Comparison of ENCODE assay signal across 27 cellular contexts in the genomic region with DNA sequence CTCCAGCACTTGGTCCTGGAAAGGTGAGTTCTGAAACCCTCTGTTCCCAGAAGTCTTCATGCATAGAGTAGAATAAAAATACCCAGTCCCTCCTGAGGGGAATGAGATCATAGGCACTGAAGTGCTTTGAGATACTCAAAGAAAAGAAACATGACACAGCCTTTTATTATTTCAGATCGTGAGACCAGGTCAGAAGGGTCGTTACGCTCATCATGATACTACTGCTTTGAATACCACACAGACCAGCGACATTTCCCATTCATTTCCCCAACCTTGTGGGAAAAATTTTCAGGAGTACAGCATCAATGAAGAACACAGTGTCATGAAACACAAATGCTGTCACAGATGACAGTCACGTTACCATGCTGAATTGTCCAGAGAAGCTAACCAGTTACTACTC. TPM values are rescaled to one million over a fixed set of nuclear protein-coding genes. Genes with fewer than 3 reads are reported as not detected.
A peak's percentile ranks its signal among the peaks of the same experiment; 100 is the strongest.
DNase-seq lines count a peak whose midpoint lies in the region; ATAC-seq and TF ChIP-seq lines count a peak whose summit lies in the region.
"Had no signal": no experiment of that assay in that cellular context is flagged by ENCODE, and none has a peak within 500 bp of the region (broad histone marks: within the 10 kb centered on the region; RNA-seq: fewer than 3 reads in every experiment).

No MANE protein-coding gene starts in this region.

- H3K27ac Mint-ChIP-seq in activated CD8-positive, alpha-beta memory T cell treated with anti-CD3 and anti-CD28 coated beads, Interleukin-2, amount 10 ng/mL, durations not matched to agents 7 days and 5 days = no peak overlapping the region
- no peak overlapping the region for H3K27ac Mint-ChIP-seq in activated T-helper 17 cell treated with anti-CD3 and anti-CD28 coated beads, Interleukin-2, amount 50 U/mL, for 72 hours
- H3K27ac Mint-ChIP-seq: CD4-positive, alpha-beta T cell had no signal

- peaks cover 16% of the 10 kb centered on the region for H3K27me3 Mint-ChIP-seq in activated CD8-positive, alpha-beta memory T cell treated with anti-CD3 and anti-CD28 coated beads, Interleukin-2, amount 10 ng/mL, durations not matched to agents 7 days and 5 days
- peaks cover 6% of the 10 kb centered on the region for H3K27me3 Mint-ChIP-seq in activated T-helper 17 cell treated with anti-CD3 and anti-CD28 coated beads, Interleukin-2, amount 50 U/mL, for 72 hours

- no peaks in the 10 kb centered on the region for H3K4me1 ChIP-seq in tibial artery
- H3K4me1 ChIP-seq: SJCRH30 had no signal

- no peaks in the 10 kb centered on the region for H3K36me3 Mint-ChIP-seq in activated CD8-positive, alpha-beta memory T cell treated with anti-CD3 and anti-CD28 coated beads, Interleukin-2, amount 10 ng/mL, durations not matched to agents 7 days and 5 days
- H3K36me3 Mint-ChIP-seq in activated T-helper 17 cell treated with anti-CD3 and anti-CD28 coated beads, Interleukin-2, amount 50 U/mL, for 72 hours (ENCODE audit: low read depth) = no peaks in the 10 kb centered on the region

- H3K9me3 ChIP-seq in tibial artery = no peaks in the 10 kb centered on the region
- H3K9me3 ChIP-seq: BLaER1, SJCRH30 had no signal

- H3K27me3 ChIP-seq in tibial artery = peaks cover 0 to 9% of the 10 kb centered on the region in 2 donors
- H3K27me3 ChIP-seq: BLaER1 had no signal

- no peaks in the 10 kb centered on the region for H3K36me3 ChIP-seq in tibial artery
- H3K36me3 ChIP-seq: BLaER1, SJCRH30 had no signal

- no peak for TF ChIP-seq CTCF in tibial artery (IDR thresholded peaks at IDR 0.05)

- CTCF ChIA-PET in activated CD8-positive, alpha-beta memory T cell treated with anti-CD3 and anti-CD28 coated beads, Interleukin-2, amount 10 ng/mL, durations not matched to agents 7 days and 5 days (lab: Charles Lee) = no interaction called here
- CTCF ChIA-PET in HEK293T (lab: Yijun Ruan, JAX) = no interaction called here

- H3K9me3 Mint-ChIP-seq in activated CD8-positive, alpha-beta memory T cell treated with anti-CD3 and anti-CD28 coated beads, Interleukin-2, amount 10 ng/mL, durations not matched to agents 7 days and 5 days (ENCODE audit: low read depth) = no peaks in the 10 kb centered on the region
- no peaks in the 10 kb centered on the region for H3K9me3 Mint-ChIP-seq in activated T-helper 17 cell treated with anti-CD3 and anti-CD28 coated beads, Interleukin-2, amount 50 U/mL, for 72 hours
- H3K9me3 Mint-ChIP-seq: CD4-positive, alpha-beta T cell had no signal

- ATAC-seq in activated CD8-positive, alpha-beta memory T cell treated with anti-CD3 and anti-CD28 coated beads, Interleukin-2, amount 10 ng/mL, durations not matched to agents 7 days and 5 days = no peak
- peak; percentile 38 for ATAC-seq in activated T-helper 17 cell treated with anti-CD3 and anti-CD28 coated beads, Interleukin-2, amount 50 U/mL, for 72 hours (replicated peaks)
- ATAC-seq: GM12878, K562, SK-N-SH treated with all-trans-retinoic acid at 6 μM for 48 hours had no signal

- no peak overlapping the region for H3K4me3 ChIP-seq in tibial artery
- H3K4me3 ChIP-seq: BLaER1, GM12878, K562, SJCRH30 had no signal

- H3K4me3 Mint-ChIP-seq in activated CD8-positive, alpha-beta memory T cell treated with anti-CD3 and anti-CD28 coated beads, Interleukin-2, amount 10 ng/mL, durations not matched to agents 7 days and 5 days = no peak overlapping the region
- H3K4me3 Mint-ChIP-seq in activated T-helper 17 cell treated with anti-CD3 and anti-CD28 coated beads, Interleukin-2, amount 50 U/mL, for 72 hours = no peak overlapping the region
- H3K4me3 Mint-ChIP-seq: CD4-positive, alpha-beta T cell had no signal

- H3K27ac ChIP-seq in tibial artery = no peak overlapping the region
- H3K27ac ChIP-seq: BLaER1, SJCRH30 had no signal

- intact Hi-C loops in tibial artery (cut with DNase I; ENCODE audit: low total_unique reads) = no loop called here

- peak; percentile 9 for DNase-seq in activated CD8-positive, alpha-beta memory T cell treated with anti-CD3 and anti-CD28 coated beads, Interleukin-2, amount 10 ng/mL, durations not matched to agents 7 days and 5 days
- DNase-seq in activated CD8-positive, alpha-beta memory T cell treated with anti-CD3 and anti-CD28 coated beads for 24 hours = no peak
- DNase-seq in islet precursor cell (peak; percentile 5), amniotic stem cell (lab: John Stamatoyannopoulos, UW) (no peak), HEK293T (ENCODE audit: extremely low spot score) (no peak), tibial artery (no peak)
- no peak for DNase-seq in stimulated activated CD4-positive, alpha-beta T cell treated with anti-CD3 and anti-CD28 coated beads, Interleukin-12 subunit alpha, Interleukin-12 subunit beta, amount 100 ng/mL, for 4 hours
- DNase-seq: CD4-positive, alpha-beta T cell; DMS53; GDM1; GOT3; HCEC 1CT; Kasumi-1; NCI-H1105 treated with DMSO at 0.1 percent for 48 hours; NCI-H146; NCI-H1930; NCI-H2107; NCI-H524; NCI-H748 treated with DMSO at 0.1 percent for 48 hours; SJCRH30 had no signal

- POLR2A ChIA-PET in HEK293T (lab: Yijun Ruan, JAX) = no interaction called here

- peaks cover 29% of the 10 kb centered on the region for H3K4me1 Mint-ChIP-seq in activated CD8-positive, alpha-beta memory T cell treated with anti-CD3 and anti-CD28 coated beads, Interleukin-2, amount 10 ng/mL, durations not matched to agents 7 days and 5 days
- no peaks in the 10 kb centered on the region for H3K4me1 Mint-ChIP-seq in activated T-helper 17 cell treated with anti-CD3 and anti-CD28 coated beads, Interleukin-2, amount 50 U/mL, for 72 hours

TF ChIP-seq in HEK293T, 16 proteins besides CTCF, POLR2A, EP300 and RAD21:
- TF ChIP-seq SP1 (IDR thresholded peaks at IDR 0.05) (no peak), FOXA1 (IDR thresholded peaks at IDR 0.05) (no peak), ELF4 (IDR thresholded peaks at IDR 0.05) (no peak), ZNF384 (IDR thresholded peaks at IDR 0.05) (no peak), FOXK2 (IDR thresholded peaks at IDR 0.05) (no peak), FOXM1 (IDR thresholded peaks at IDR 0.05; ENCODE audit: borderline replicate concordance) (no peak), SUZ12 (IDR thresholded peaks at IDR 0.05) (no peak), HDGF (IDR thresholded peaks at IDR 0.05; ENCODE audit: borderline replicate concordance) (no peak), L3MBTL2 (conservative IDR thresholded peaks at IDR 0.05) (no peak), BHLHE40 (IDR thresholded peaks at IDR 0.05; ENCODE audit: borderline replicate concordance) (no peak), LEF1 (IDR thresholded peaks at IDR 0.05; ENCODE audit: borderline replicate concordance) (no peak), NFRKB (IDR thresholded peaks at IDR 0.05) (no peak), TARDBP (IDR thresholded peaks at IDR 0.05) (no peak), ARNT (IDR thresholded peaks at IDR 0.05) (no peak), CTBP1 (IDR thresholded peaks at IDR 0.05; ENCODE audit: borderline replicate concordance) (no peak)
- TF ChIP-seq, protein P1, sequence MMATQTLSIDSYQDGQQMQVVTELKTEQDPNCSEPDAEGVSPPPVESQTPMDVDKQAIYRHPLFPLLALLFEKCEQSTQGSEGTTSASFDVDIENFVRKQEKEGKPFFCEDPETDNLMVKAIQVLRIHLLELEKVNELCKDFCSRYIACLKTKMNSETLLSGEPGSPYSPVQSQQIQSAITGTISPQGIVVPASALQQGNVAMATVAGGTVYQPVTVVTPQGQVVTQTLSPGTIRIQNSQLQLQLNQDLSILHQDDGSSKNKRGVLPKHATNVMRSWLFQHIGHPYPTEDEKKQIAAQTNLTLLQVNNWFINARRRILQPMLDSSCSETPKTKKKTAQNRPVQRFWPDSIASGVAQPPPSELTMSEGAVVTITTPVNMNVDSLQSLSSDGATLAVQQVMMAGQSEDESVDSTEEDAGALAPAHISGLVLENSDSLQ (IDR thresholded peaks at IDR 0.05) = no peak

RNA-seq across cellular contexts. Expression of gene CLRN3, which starts 15.0 kb away (rescaled TPM):
- total RNA-seq in activated CD8-positive, alpha-beta memory T cell treated with anti-CD3 and anti-CD28 coated beads, Interleukin-2, amount 10 ng/mL, durations not matched to agents 7 days and 5 days = not detected
- total RNA-seq in activated T-helper 17 cell treated with anti-CD3 and anti-CD28 coated beads, Interleukin-2, amount 50 U/mL, for 72 hours = not detected
- total RNA-seq: CD4-positive, alpha-beta T cell; Daoy; GM12878; K562; MCF 10A; SJCRH30 had no signal

RNA-seq across cellular contexts. Expression of gene PTPRE, which starts 29.2 kb away (rescaled TPM):
- total RNA-seq in activated CD8-positive, alpha-beta memory T cell treated with anti-CD3 and anti-CD28 coated beads, Interleukin-2, amount 10 ng/mL, durations not matched to agents 7 days and 5 days = 10 to 100 TPM; 16.5 to 27.1 TPM
- total RNA-seq in activated T-helper 17 cell treated with anti-CD3 and anti-CD28 coated beads, Interleukin-2, amount 50 U/mL, for 72 hours = 10 to 100 TPM; 32.7 to 54.1 TPM

Comparison
In these comparisons a context has a peak if more than half of its experiments do, and no peak if none do; other contexts are left out.
1. DNase-seq: peak in activated CD8-positive, alpha-beta memory T cell treated with anti-CD3 and anti-CD28 coated beads, Interleukin-2, amount 10 ng/mL, durations not matched to agents 7 days and 5 days (single experiment) and islet precursor cell (single experiment); none in activated CD8-positive, alpha-beta memory T cell treated with anti-CD3 and anti-CD28 coated beads for 24 hours (single experiment), amniotic stem cell (single experiment), HEK293T (single experiment), stimulated activated CD4-positive, alpha-beta T cell treated with anti-CD3 and anti-CD28 coated beads, Interleukin-12 subunit alpha, Interleukin-12 subunit beta, amount 100 ng/mL, for 4 hours (single experiment) and tibial artery (0 of 2).